In the genomic region with DNA sequence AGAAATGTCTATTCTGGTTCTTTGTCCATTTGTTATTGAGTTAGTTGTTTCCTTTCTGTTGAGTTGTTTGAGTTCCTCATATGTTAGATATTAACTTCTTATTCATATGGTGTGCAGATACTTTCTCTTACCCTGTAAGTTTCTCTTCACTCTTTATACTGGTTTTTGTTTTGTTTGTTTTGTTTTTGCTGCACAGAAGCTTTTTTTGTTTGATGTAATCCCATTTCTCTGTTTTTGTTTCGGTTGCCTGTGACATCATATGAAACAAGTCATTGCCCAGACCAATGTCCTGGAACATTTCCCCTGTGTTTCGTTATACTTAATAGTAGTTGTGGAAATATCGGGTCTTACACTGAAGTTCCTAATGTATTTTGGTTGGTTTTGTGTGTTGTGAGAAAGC, we compare ENCODE assay signal across 22 cellular contexts.
A peak's percentile ranks its signal among the peaks of the same experiment; 100 is the strongest.
DNase-seq lines count a peak whose midpoint lies in the region; ATAC-seq lines count a peak whose summit lies in the region.
"Had no signal": no experiment of that assay in that cellular context is flagged by ENCODE, and none has a peak within 500 bp of the region (broad histone marks: within the 10 kb centered on the region; RNA-seq: fewer than 3 reads in every experiment).

No MANE protein-coding gene starts in this region.

- H3K4me3 Mint-ChIP-seq in stimulated activated naive CD8-positive, alpha-beta T cell treated with anti-CD3 and anti-CD28 coated beads, Interleukin-15, Interleukin-2, amounts not matched to agents 100 ng/mL and 50 ng/mL, for 24 hours, result no peak overlapping the region
- H3K4me3 Mint-ChIP-seq: CD14-positive monocyte; dendritic cell treated with granulocyte-macrophage colony-stimulating factor and Interleukin-4, amounts not matched to agents 40 ng/mL and 50 ng/mL, for 4 days; mesothelial cell of epicardium; natural killer cell had no signal

- no peak for ATAC-seq in stimulated activated naive CD8-positive, alpha-beta T cell treated with anti-CD3 and anti-CD28 coated beads, Interleukin-15, Interleukin-2, amounts not matched to agents 100 U/mL and 50 U/mL, for 24 hours
- ATAC-seq in HG02642 (IDR thresholded peaks at IDR 0.05; ENCODE audit: poor library complexity, unreplicated experiment), result peak; percentile 83
- peak; percentile 94 for ATAC-seq in HG03432 (IDR thresholded peaks at IDR 0.05; ENCODE audit: unreplicated experiment)
- no peak for ATAC-seq in GM19023 (IDR thresholded peaks at IDR 0.05; ENCODE audit: unreplicated experiment)
- ATAC-seq: GM12878, heart left ventricle, natural killer cell, sciatic nerve had no signal

- H3K4me1 Mint-ChIP-seq in stimulated activated naive CD8-positive, alpha-beta T cell treated with anti-CD3 and anti-CD28 coated beads, Interleukin-15, Interleukin-2, amounts not matched to agents 100 ng/mL and 50 ng/mL, for 24 hours (ENCODE audit: low read depth), result peaks cover 44% of the 10 kb centered on the region
- H3K4me1 Mint-ChIP-seq: CD14-positive monocyte, mesothelial cell of epicardium, natural killer cell had no signal

- no peak for DNase-seq in stimulated activated naive CD8-positive, alpha-beta T cell treated with anti-CD3 and anti-CD28 coated beads, Interleukin-15, Interleukin-2, amounts not matched to agents 100 U/mL and 50 U/mL, for 24 hours
- DNase-seq in NCI-H69 (lab: John Stamatoyannopoulos, UW), result no peak
- DNase-seq in effector CD8-positive, alpha-beta T cell (lab: John Stamatoyannopoulos, UW), result no peak
- no peak for DNase-seq in activated naive CD4-positive, alpha-beta T cell (lab: John Stamatoyannopoulos, UW)
- DNase-seq: amygdala, GOT3, heart left ventricle, KG1, natural killer cell, NCI-H774, OCI-M1, posterior cingulate gyrus, Right ventricle myocardium superior had no signal

- H3K36me3 Mint-ChIP-seq in stimulated activated naive CD8-positive, alpha-beta T cell treated with anti-CD3 and anti-CD28 coated beads, Interleukin-15, Interleukin-2, amounts not matched to agents 100 ng/mL and 50 ng/mL, for 24 hours (ENCODE audit: low read depth), result no peaks in the 10 kb centered on the region
- H3K36me3 Mint-ChIP-seq: CD14-positive monocyte, mesothelial cell of epicardium, natural killer cell had no signal

- no peaks in the 10 kb centered on the region for H3K27me3 Mint-ChIP-seq in stimulated activated naive CD8-positive, alpha-beta T cell treated with anti-CD3 and anti-CD28 coated beads, Interleukin-15, Interleukin-2, amounts not matched to agents 100 ng/mL and 50 ng/mL, for 24 hours
- H3K27me3 Mint-ChIP-seq: dendritic cell treated with granulocyte-macrophage colony-stimulating factor and Interleukin-4, amounts not matched to agents 40 ng/mL and 50 ng/mL, for 4 days had no signal

- peak overlapping the region; percentile 45 for H3K27ac Mint-ChIP-seq in stimulated activated naive CD8-positive, alpha-beta T cell treated with anti-CD3 and anti-CD28 coated beads, Interleukin-15, Interleukin-2, amounts not matched to agents 100 ng/mL and 50 ng/mL, for 24 hours
- H3K27ac Mint-ChIP-seq: CD14-positive monocyte; dendritic cell treated with granulocyte-macrophage colony-stimulating factor and Interleukin-4, amounts not matched to agents 40 ng/mL and 50 ng/mL, for 4 days; mesothelial cell of epicardium; natural killer cell had no signal

- H3K9me3 Mint-ChIP-seq in stimulated activated naive CD8-positive, alpha-beta T cell treated with anti-CD3 and anti-CD28 coated beads, Interleukin-15, Interleukin-2, amounts not matched to agents 100 ng/mL and 50 ng/mL, for 24 hours, result no peaks in the 10 kb centered on the region
- H3K9me3 Mint-ChIP-seq: CD14-positive monocyte; dendritic cell treated with granulocyte-macrophage colony-stimulating factor and Interleukin-4, amounts not matched to agents 40 ng/mL and 50 ng/mL, for 4 days; mesothelial cell of epicardium; natural killer cell had no signal

Comparison
In these comparisons a context has a peak if more than half of its experiments do, and no peak if none do; other contexts are left out.
1. ATAC-seq: peak in HG02642 (single experiment) and HG03432 (single experiment); none in stimulated activated naive CD8-positive, alpha-beta T cell treated with anti-CD3 and anti-CD28 coated beads, Interleukin-15, Interleukin-2, amounts not matched to agents 100 U/mL and 50 U/mL, for 24 hours (single experiment) and GM19023 (single experiment).